Comparison of ENCODE assay signal across 16 cellular contexts in the genomic region with DNA sequence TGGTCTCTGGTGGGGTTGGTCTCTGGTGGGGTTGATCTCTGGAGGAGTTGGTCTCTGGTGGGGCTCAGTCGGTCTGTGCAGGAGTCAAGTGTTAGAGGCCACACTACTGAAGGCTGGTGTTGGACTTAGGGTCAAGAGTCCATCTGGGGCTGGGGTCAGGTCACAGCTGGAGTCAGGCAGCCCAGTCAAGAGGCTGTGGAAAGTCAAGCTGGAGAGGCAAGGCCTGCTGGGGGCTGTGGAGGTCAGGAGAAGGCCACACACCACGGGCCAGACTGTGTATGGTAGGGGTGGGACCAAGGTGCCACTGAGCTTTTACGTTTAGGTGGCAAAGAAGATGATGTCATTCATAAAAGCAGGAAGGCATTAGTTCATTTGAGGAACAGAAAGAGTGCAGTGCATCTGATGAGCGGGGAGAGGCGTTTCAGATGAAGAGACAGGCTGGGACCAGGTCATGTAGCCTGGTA. TPM values are rescaled to one million over a fixed set of nuclear protein-coding genes. Genes with fewer than 3 reads are reported as not detected.
DNase-seq lines count a peak whose midpoint lies in the region; ATAC-seq and TF ChIP-seq lines count a peak whose summit lies in the region.
"Had no signal": no experiment of that assay in that cellular context is flagged by ENCODE, and none has a peak within 500 bp of the region (broad histone marks: within the 10 kb centered on the region; RNA-seq: fewer than 3 reads in every experiment).

No MANE protein-coding gene starts in this region.

- peak; percentile 68 for ATAC-seq in GM19468 (IDR thresholded peaks at IDR 0.05; ENCODE audit: extremely low read depth, unreplicated experiment)
- ATAC-seq in HG03159 (IDR thresholded peaks at IDR 0.05; ENCODE audit: unreplicated experiment): peak; percentile 68
- peak; percentile 61 for ATAC-seq in effector memory CD8-positive, alpha-beta T cell (replicated peaks)
- no peak for ATAC-seq in esophagus mucosa
- ATAC-seq in aorta (ENCODE audit: low FRiP score): no peak
- ATAC-seq: activated CD8-positive, alpha-beta T cell treated with anti-CD3 and anti-CD28 coated beads, Interleukin-2, amount 10 ng/mL, durations not matched to agents 7 days and 5 days had no signal

- no peaks in the 10 kb centered on the region for H3K27me3 Mint-ChIP-seq in Caco-2 (ENCODE audit: insufficient read depth, unreplicated experiment)
- H3K27me3 Mint-ChIP-seq in effector memory CD8-positive, alpha-beta T cell: peaks cover 6 to 11% of the 10 kb centered on the region in 2 donors

- peaks cover 4% of the 10 kb centered on the region for H3K36me3 Mint-ChIP-seq in Caco-2 (ENCODE audit: insufficient read depth, unreplicated experiment)
- H3K36me3 Mint-ChIP-seq in effector memory CD8-positive, alpha-beta T cell (ENCODE audit: insufficient read depth): no peaks in the 10 kb centered on the region
- H3K36me3 Mint-ChIP-seq: activated naive CD8-positive, alpha-beta T cell had no signal

- H3K4me3 ChIP-seq in Caco-2 (ENCODE audit: low read depth, low read length): no peak overlapping the region
- no peak overlapping the region for H3K4me3 ChIP-seq in aorta (ENCODE audit: low read length in 2 of 2)
- H3K4me3 ChIP-seq: tibial nerve had no signal

- H3K27me3 ChIP-seq in Caco-2 (replicated peaks; ENCODE audit: control insufficient read depth, insufficient read depth, low read length): no peaks in the 10 kb centered on the region
- H3K27me3 ChIP-seq in aorta (ENCODE audit: control insufficient read depth in 1 of 2, insufficient read depth in 2 of 2, low read length in 1 of 2): no peaks in the 10 kb centered on the region
- H3K27me3 ChIP-seq: tibial nerve had no signal

- POLR2A ChIA-PET in Caco-2 (lab: Charles Lee): no interaction called here

- peaks cover 16% of the 10 kb centered on the region for H3K4me1 ChIP-seq in Caco-2
- no peaks in the 10 kb centered on the region for H3K4me1 ChIP-seq in aorta (ENCODE audit: control insufficient read depth in 1 of 2, insufficient read depth in 2 of 2, low read length in 2 of 2)

- H3K27ac Mint-ChIP-seq in Caco-2 (ENCODE audit: unreplicated experiment): peak overlapping the region; percentile 72
- no peak overlapping the region for H3K27ac Mint-ChIP-seq in effector memory CD8-positive, alpha-beta T cell
- H3K27ac Mint-ChIP-seq: activated CD8-positive, alpha-beta T cell treated with anti-CD3 and anti-CD28 coated beads, Interleukin-2, amount 10 ng/mL, durations not matched to agents 7 days and 5 days; activated naive CD8-positive, alpha-beta T cell; T-helper 1 cell treated with Interleukin-12 subunit alpha and Interleukin-12 subunit beta and Interleukin-4 antibody, amounts not matched to agents 30 μg/mL and 1 μg/mL, for 36 hours had no signal

- CTCF ChIA-PET in Caco-2 (lab: Charles Lee): no interaction called here

- H3K9me3 ChIP-seq in Caco-2 (no peaks in the 10 kb centered on the region), aorta (ENCODE audit: control insufficient read depth, low read length) (no peaks in the 10 kb centered on the region)
- H3K9me3 ChIP-seq: tibial nerve had no signal

- DNase-seq in Caco-2 (no peak), UCSD-AML1 (lab: John Stamatoyannopoulos, UW; ENCODE audit: unreplicated experiment) (no peak), SHP77 treated with DMSO at 0.1 percent for 48 hours (lab: John Stamatoyannopoulos, UW) (no peak), aorta (no peak)
- no peak for DNase-seq in effector memory CD8-positive, alpha-beta T cell
- DNase-seq: activated CD8-positive, alpha-beta T cell treated with anti-CD3 and anti-CD28 coated beads, Interleukin-2, amount 10 ng/mL, durations not matched to agents 7 days and 5 days; cortex of kidney; DND-41; NCI-H2029 had no signal

- no peaks in the 10 kb centered on the region for H3K9me3 Mint-ChIP-seq in Caco-2 (ENCODE audit: unreplicated experiment)
- H3K9me3 Mint-ChIP-seq in effector memory CD8-positive, alpha-beta T cell: no peaks in the 10 kb centered on the region
- H3K9me3 Mint-ChIP-seq: nephron; T-helper 1 cell treated with Interleukin-12 subunit alpha and Interleukin-12 subunit beta and Interleukin-4 antibody, amounts not matched to agents 30 μg/mL and 1 μg/mL, for 36 hours had no signal

- TF ChIP-seq CTCF in Caco-2 (IDR thresholded peaks at IDR 0.05; ENCODE audit: insufficient read depth in 1 of 2, low read depth in 1 of 2, low read length in 1 of 2, severe bottlenecking in 1 of 2, unreplicated experiment in 1 of 2): no peak

- no TSS peak for BruUV-seq in Caco-2 (replicated peaks; lab: Mats Ljungman, UMichigan)

- WGBS in aorta, 2 donors: 83 to 84% methylated on average over 5 of the region's 5 CpGs

- peaks cover 22% of the 10 kb centered on the region for H3K4me1 Mint-ChIP-seq in Caco-2 (ENCODE audit: low read depth, unreplicated experiment)
- H3K4me1 Mint-ChIP-seq in effector memory CD8-positive, alpha-beta T cell (ENCODE audit: low read depth in 2 of 2): peaks cover 0 to 4% of the 10 kb centered on the region in 2 donors

- H3K4me3 Mint-ChIP-seq in Caco-2 (ENCODE audit: unreplicated experiment): no peak overlapping the region
- no peak overlapping the region for H3K4me3 Mint-ChIP-seq in effector memory CD8-positive, alpha-beta T cell
- H3K4me3 Mint-ChIP-seq: activated CD8-positive, alpha-beta T cell treated with anti-CD3 and anti-CD28 coated beads, Interleukin-2, amount 10 ng/mL, durations not matched to agents 7 days and 5 days; activated naive CD8-positive, alpha-beta T cell; nephron; T-helper 1 cell treated with Interleukin-12 subunit alpha and Interleukin-12 subunit beta and Interleukin-4 antibody, amounts not matched to agents 30 μg/mL and 1 μg/mL, for 36 hours had no signal

- intact Hi-C loops in Caco-2 (cut with micrococcal nuclease; ENCODE audit: unreplicated experiment) (loop anchor here (2.0 kb wide), 1 partner anchor 17 kb away; the partner anchor contains the start of gene CD74), aorta (cut with DNase I) (no loop called here)

- H3K36me3 ChIP-seq in Caco-2 (ENCODE audit: control insufficient read depth, insufficient read depth, low read length) (no peaks in the 10 kb centered on the region), aorta (ENCODE audit: control insufficient read depth in 1 of 2, insufficient read depth in 2 of 2, low read length in 1 of 2) (no peaks in the 10 kb centered on the region)
- H3K36me3 ChIP-seq: tibial nerve had no signal

- H3K27ac ChIP-seq in aorta (ENCODE audit: low read depth in 1 of 2, low read length in 2 of 2): no peak overlapping the region

RNA-seq across cellular contexts. Expression of gene CD74, which starts 16.7 kb away (rescaled TPM):
- total RNA-seq in Caco-2 (2022) (49.6 and 59.3 TPM in 2 replicates), esophagus mucosa (125 TPM), aorta (1,000 to 10,000 TPM in 1 of 2 donors, 100 to 1,000 TPM in 1; 677 to 1,639 TPM)
- 100 to 1,000 TPM; 114 to 361 TPM for polyA plus RNA-seq in aorta

RNA-seq across cellular contexts. Expression of gene RPS14, which starts 20.1 kb away (rescaled TPM):
- total RNA-seq in Caco-2 (2022): 2,300 and 2,382 TPM in 2 replicates
- 1,847 TPM for total RNA-seq in esophagus mucosa
- total RNA-seq in aorta: 1,000 to 10,000 TPM; 1,419 to 1,480 TPM
- 1,000 to 10,000 TPM; 3,586 to 6,043 TPM for polyA plus RNA-seq in aorta

Comparison
In these comparisons a context has a peak if more than half of its experiments do, and no peak if none do; other contexts are left out.
1. ATAC-seq: peak in GM19468 (single experiment), HG03159 (single experiment) and effector memory CD8-positive, alpha-beta T cell (single experiment); none in esophagus mucosa (single experiment) and aorta (single experiment).